Comparison of ENCODE assay signal across 27 cellular contexts in genomic region chr5:159762921-159763320, GRCh38.
"Had no signal": no experiment of that assay in that cellular context is flagged by ENCODE, and none has a peak within 500 bp of the region (broad histone marks: within the 10 kb centered on the region; RNA-seq: fewer than 3 reads in every experiment).

No MANE protein-coding gene starts in this region.

- H3K9me3 Mint-ChIP-seq: immature natural killer cell; memory B cell; naive thymus-derived CD8-positive, alpha-beta T cell had no signal

- H3K27me3 ChIP-seq: pancreas, stomach, testis, thyroid gland, transverse colon, upper lobe of left lung, vagina had no signal

- H3K4me1 ChIP-seq: left lung, pancreas, prostate gland, thyroid gland, vagina had no signal

- DNase-seq: hypothalamus; immature natural killer cell; kidney; left colon; left lung; naive thymus-derived CD8-positive, alpha-beta T cell; pancreas; posterior cingulate gyrus; retina; right cardiac atrium; stimulated activated CD4-positive, alpha-beta T cell treated with anti-CD3 and anti-CD28 coated beads, Interleukin-12 subunit alpha, Interleukin-12 subunit beta, amount 100 ng/mL, for 4 hours; stimulated activated CD4-positive, alpha-beta T cell treated with anti-CD3 and anti-CD28 coated beads, Interleukin-15, amount 100 ng/mL, for 24 hours; stimulated activated CD4-positive, alpha-beta T cell treated with anti-CD3 and anti-CD28 coated beads, Interleukin-2, amount 100 ng/mL, for 24 hours; stimulated activated CD4-positive, alpha-beta T cell treated with anti-CD3 and anti-CD28 coated beads, Interleukin-4, amount 100 ng/mL, for 1 hour; stimulated activated naive B cell treated with anti-CD40 and anti-IgM and Interleukin-4, amounts not matched to agents 10 μg/mL and 1 μg/mL and 100 μg/mL, for 72 hours; stimulated activated naive CD8-positive, alpha-beta T cell treated with anti-CD3 and anti-CD28 coated beads, Interleukin-15, Interleukin-2, amounts not matched to agents 100 U/mL and 50 U/mL, for 24 hours; stomach; testis; thyroid gland; transverse colon; upper lobe of left lung had no signal

- H3K36me3 ChIP-seq: left lung, pancreas, prostate gland, stomach, thyroid gland, transverse colon, upper lobe of left lung, vagina had no signal

- H3K27me3 Mint-ChIP-seq: memory B cell had no signal

- H3K36me3 Mint-ChIP-seq: memory B cell; naive thymus-derived CD8-positive, alpha-beta T cell had no signal

- ATAC-seq: left colon; left lung; naive thymus-derived CD8-positive, alpha-beta T cell; pancreas; sciatic nerve; stimulated activated naive B cell treated with anti-CD40 and anti-IgM and Interleukin-4, amounts not matched to agents 10 μg/mL and 1 μg/mL and 100 μg/mL, for 72 hours; stimulated activated naive CD8-positive, alpha-beta T cell treated with anti-CD3 and anti-CD28 coated beads, Interleukin-15, Interleukin-2, amounts not matched to agents 100 U/mL and 50 U/mL, for 24 hours had no signal

- H3K27ac ChIP-seq: left lung, pancreas, prostate gland, skin epidermis, stomach, thyroid gland, transverse colon, vagina had no signal

- H3K4me3 ChIP-seq: left lung, pancreas, prostate gland, skin epidermis, stomach, testis, thyroid gland, transverse colon, upper lobe of left lung, vagina had no signal

- H3K27ac Mint-ChIP-seq: immature natural killer cell; memory B cell; naive thymus-derived CD8-positive, alpha-beta T cell; nephron; stimulated activated naive B cell treated with anti-CD40 and anti-IgM and Interleukin-4, amounts not matched to agents 10 μg/mL and 1 μg/mL and 100 μg/mL, for 72 hours had no signal

- H3K4me3 Mint-ChIP-seq: immature natural killer cell; memory B cell; nephron; stimulated activated naive B cell treated with anti-CD40 and anti-IgM and Interleukin-4, amounts not matched to agents 10 μg/mL and 1 μg/mL and 100 μg/mL, for 72 hours had no signal

- H3K9me3 ChIP-seq: left lung, pancreas, prostate gland, stomach, testis, thyroid gland, transverse colon, upper lobe of left lung, vagina had no signal
